In genomic region chr11:58574851-58575250, GRCh38 we compare ENCODE assay signal across 8 cellular contexts. TPM values are rescaled to one million over a fixed set of nuclear protein-coding genes. Genes with fewer than 3 reads are reported as not detected.
DNase-seq lines count a peak whose midpoint lies in the region; ATAC-seq and TF ChIP-seq lines count a peak whose summit lies in the region.

No MANE protein-coding gene starts in this region.

- H3K9me3 ChIP-seq in Panc1 (ENCODE audit: control insufficient read depth, insufficient read depth, low read depth, low read length): no peaks in the 10 kb centered on the region
- no peaks in the 10 kb centered on the region for H3K9me3 ChIP-seq in skeletal muscle tissue (ENCODE audit: control insufficient read depth in 3 of 3, low read length in 3 of 3)
- no peaks in the 10 kb centered on the region for H3K9me3 ChIP-seq in heart right ventricle

- H3K4me1 ChIP-seq in Panc1 (ENCODE audit: control insufficient read depth, insufficient read depth, low read length): peaks cover 21% of the 10 kb centered on the region
- peaks cover 28 to 36% (median 32%) of the 10 kb centered on the region in 3 donors for H3K4me1 ChIP-seq in skeletal muscle tissue (ENCODE audit: control insufficient read depth in 3 of 3, insufficient read depth in 3 of 3, low read length in 3 of 3)
- H3K4me1 ChIP-seq in heart right ventricle: peaks cover 14 to 55% (median 27%) of the 10 kb centered on the region in 9 donors

- in situ Hi-C loops in Panc1 (cut with HindIII; ENCODE audit: low pct_unique_long_range_greater_than_20kb, low sequenced_read_pairs): no loop called here
- in situ Hi-C loops in GM13977 (cut with MboI; ENCODE audit: low pct_unique_long_range_greater_than_20kb, low sequenced_read_pairs, unreplicated experiment): no loop called here

- POLR2A ChIA-PET in Panc1 (lab: Charles Lee): no interaction called here

- peak overlapping the region; percentile 31 for H3K27ac ChIP-seq in Panc1 (ENCODE audit: low read length)
- H3K27ac ChIP-seq in skeletal muscle tissue (ENCODE audit: low read depth, low read length): peak overlapping the region; percentile 100
- peak overlapping the region in 5 of 10 donors; percentile 1 to 99 (median 6) for H3K27ac ChIP-seq in heart right ventricle

- no peaks in the 10 kb centered on the region for H3K27me3 ChIP-seq in Panc1 (ENCODE audit: control insufficient read depth, insufficient read depth, low read length)
- no peaks in the 10 kb centered on the region for H3K27me3 ChIP-seq in skeletal muscle tissue (ENCODE audit: control insufficient read depth in 3 of 3, insufficient read depth in 3 of 3, low read length in 3 of 3)
- no peaks in the 10 kb centered on the region for H3K27me3 ChIP-seq in heart right ventricle

- peak; percentile 73 for DNase-seq in ELR (ENCODE audit: low read depth)
- DNase-seq in Panc1 (ENCODE audit: low read depth, low spot score): no peak
- DNase-seq in epithelial cell of esophagus (ENCODE audit: low read depth): peak; percentile 49
- DNase-seq in NCI-H2196 treated with DMSO at 0.1 percent for 48 hours (lab: John Stamatoyannopoulos, UW; ENCODE audit: unreplicated experiment): no peak
- no peak for DNase-seq in GM13977 (ENCODE audit: low spot score)
- no peak for DNase-seq in heart right ventricle
- no peak for DNase-seq in cerebellar cortex (ENCODE audit: low spot score)

- BruUV-seq in Panc1 (replicated peaks; lab: Mats Ljungman, UMichigan): no TSS peak

- no peak for ATAC-seq in Panc1
- no peak for ATAC-seq in heart right ventricle

- CTCF ChIA-PET in Panc1 (lab: Charles Lee): interaction anchor here (0.6 kb wide), 1 partner anchor 278 kb away, joined by 4 read pairs; no protein-coding TSS in a partner anchor

- TF ChIP-seq CTCF in Panc1 (IDR thresholded peaks at IDR 0.05): no peak
- no peak for TF ChIP-seq CTCF in epithelial cell of esophagus (IDR thresholded peaks at IDR 0.05; ENCODE audit: insufficient read depth, low read depth, low read length, missing control alignments)
- TF ChIP-seq CTCF in GM13977 (IDR thresholded peaks at IDR 0.05; ENCODE audit: extremely low read depth, insufficient read depth, missing control alignments): no peak
- TF ChIP-seq CTCF in heart right ventricle (IDR thresholded peaks at IDR 0.05): no peak

- H3K36me3 ChIP-seq in Panc1 (ENCODE audit: control insufficient read depth, insufficient read depth, low read length): peaks cover 2% of the 10 kb centered on the region; the same call in 1 of the 2 replicates
- H3K36me3 ChIP-seq in skeletal muscle tissue (ENCODE audit: control insufficient read depth in 3 of 3, insufficient read depth in 3 of 3, low read length in 3 of 3): peaks cover 0 to 5% (median 1%) of the 10 kb centered on the region in 3 donors
- H3K36me3 ChIP-seq in heart right ventricle: peaks cover 0 to 11% (median 2%) of the 10 kb centered on the region in 9 donors

- H3K4me3 ChIP-seq in Panc1 (ENCODE audit: low read depth in 2 of 2, low read length in 2 of 2) (no peak overlapping the region), epithelial cell of esophagus (ENCODE audit: low read length) (no peak overlapping the region), skeletal muscle tissue (ENCODE audit: low read length in 3 of 3) (peak overlapping the region in 1 of 3 donors; percentile 16), heart right ventricle (peak overlapping the region in 3 of 10 donors; percentile 7 to 49 (median 13))

- intact Hi-C loops in Panc1 (cut with micrococcal nuclease; ENCODE audit: unreplicated experiment): loop anchor here (10.0 kb wide), 1 partner anchor 100 kb away; no protein-coding TSS in a partner anchor
- intact Hi-C loops in heart right ventricle (cut with DNase I): loop anchor here in 8 of 10 donors (2.0 to 10.0 kb wide), 9 partner anchors 42 to 980 kb away; partner anchors contain the start of genes CNTF (in 2 of the 8) and FAM111A (in 1 of the 8)

- H3K9ac ChIP-seq in skeletal muscle tissue (ENCODE audit: low read depth in 1 of 3, low read length in 3 of 3): peak overlapping the region in 2 of 3 donors; percentile 22 to 23

RNA-seq across cellular contexts. Expression of gene LPXN, which starts 0.8 kb away (rescaled TPM):
- total RNA-seq in Panc1 (2021; ENCODE audit: unreplicated experiment): 3.0 TPM
- 1.7 TPM for polyA plus RNA-seq in Panc1 (2012; ENCODE audit: insufficient read length)
- 4.2 TPM for total RNA-seq in skeletal muscle tissue
- total RNA-seq in heart right ventricle: 10 to 100 TPM in 1 of 10 donors, 1 to 10 TPM in 9; 2.7 to 13.9 (median 4.7) TPM
- polyA plus RNA-seq in heart right ventricle: 1 to 10 TPM; 1.8 to 5.0 TPM

RNA-seq across cellular contexts. Expression of gene ZFP91, which starts 4.0 kb away (rescaled TPM):
- total RNA-seq in Panc1 (2021; ENCODE audit: unreplicated experiment) (80.4 TPM), skeletal muscle tissue (27.7 TPM), heart right ventricle (10 to 100 TPM; 53.9 to 69.7 (median 61.5) TPM)
- polyA plus RNA-seq in Panc1 (2012; ENCODE audit: insufficient read length): 31.9 TPM
- polyA plus RNA-seq in heart right ventricle: 10 to 100 TPM; 11.4 to 15.9 TPM

RNA-seq across cellular contexts. Expression of gene CNTF, which starts 47.6 kb away (rescaled TPM):
- total RNA-seq in Panc1 (2021; ENCODE audit: unreplicated experiment): 3.0 TPM
- 0.97 TPM for polyA plus RNA-seq in Panc1 (2012; ENCODE audit: insufficient read length)
- total RNA-seq in skeletal muscle tissue: 1.6 TPM
- total RNA-seq in heart right ventricle: 1 to 10 TPM in 8 of 10 donors, under 1 TPM in 2; 0.53 to 1.6 (median 1.2) TPM
- under 1 TPM; 0.15 to 0.23 TPM for polyA plus RNA-seq in heart right ventricle

Comparison
In these comparisons a context has a peak if more than half of its experiments do, and no peak if none do; other contexts are left out.
1. DNase-seq: peak in ELR (single experiment) and epithelial cell of esophagus (single experiment); none in Panc1 (single experiment), NCI-H2196 treated with DMSO at 0.1 percent for 48 hours (single experiment), GM13977 (single experiment), heart right ventricle (0 of 2) and cerebellar cortex (single experiment).